Comparison of ENCODE assay signal across 1 cellular context in genomic region chr5:34806532-34806931, GRCh38.
TF ChIP-seq lines count a peak whose summit lies in the region.

No MANE protein-coding gene starts in this region.

TF ChIP-seq in GM23338, 12 proteins besides CTCF, POLR2A, EP300 and RAD21 (continued from another document):
- no peak for TF ChIP-seq ZNF462 (CRISPR knock-in tag; IDR thresholded peaks at IDR 0.05)
- no peak for TF ChIP-seq ETS1 (IDR thresholded peaks at IDR 0.05)
- no peak for TF ChIP-seq JUNB (IDR thresholded peaks at IDR 0.05; ENCODE audit: unreplicated experiment)
- no peak for TF ChIP-seq EZH2 (IDR thresholded peaks at IDR 0.05; ENCODE audit: low read depth, unreplicated experiment)
- no peak for TF ChIP-seq ZNF331 (CRISPR knock-in tag; IDR thresholded peaks at IDR 0.05; ENCODE audit: low read depth)
